ENCODE assay signal across 7 cellular contexts in the genomic region with DNA sequence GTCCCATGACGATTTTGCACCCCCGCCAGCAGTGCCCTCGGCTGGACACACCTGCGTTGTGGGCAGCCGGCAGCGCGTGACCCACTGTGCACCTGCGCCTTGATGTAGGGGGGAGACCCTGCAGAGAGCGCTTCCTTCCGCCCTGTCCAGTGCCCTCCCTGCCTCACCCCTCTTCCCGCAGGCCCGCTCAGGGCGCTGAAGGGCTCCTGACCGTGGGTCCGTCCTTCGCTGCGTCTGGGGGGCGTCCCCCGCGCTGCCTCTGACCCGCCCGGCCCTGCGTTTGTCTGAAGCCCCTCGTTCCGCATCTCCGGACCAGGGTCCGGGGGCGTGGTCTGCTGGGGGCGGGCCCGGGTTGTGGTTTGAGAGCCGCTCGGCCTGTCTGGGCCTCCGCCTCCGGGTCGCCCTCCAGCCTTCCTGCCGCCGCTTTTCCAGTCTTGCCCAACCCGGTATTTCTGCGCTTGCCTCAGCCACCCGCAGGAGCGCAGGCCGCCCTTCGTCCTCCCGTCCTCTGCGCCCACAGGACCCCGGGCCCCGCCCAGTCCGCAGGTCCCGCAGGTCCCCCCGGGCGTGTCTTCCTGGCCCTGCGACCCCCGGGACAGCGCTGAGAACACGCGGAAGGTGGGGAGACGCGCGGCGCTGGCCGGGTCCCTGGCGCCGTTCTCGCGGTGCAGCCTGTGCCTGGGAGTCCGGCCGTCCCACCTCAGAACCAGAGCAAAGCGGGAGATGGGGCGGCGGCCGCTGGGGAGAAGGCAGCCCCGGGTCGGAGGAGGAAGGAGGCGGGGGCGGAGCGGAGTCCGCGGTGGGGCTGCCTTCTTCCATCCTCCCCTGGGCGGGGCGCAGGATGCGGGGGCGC. TPM values are rescaled to one million over a fixed set of nuclear protein-coding genes. Genes with fewer than 3 reads are reported as not detected.
DNase-seq lines count a peak whose midpoint lies in the region; ATAC-seq and TF ChIP-seq lines count a peak whose summit lies in the region.

No MANE protein-coding gene starts in this region.

- TF ChIP-seq CTCF in epithelial cell of proximal tubule (conservative IDR thresholded peaks at IDR 0.05; ENCODE audit: low read depth, low read length) = no peak

- H3K4me3 ChIP-seq in epithelial cell of proximal tubule (ENCODE audit: low read depth, low read length) = peak overlapping the region; percentile 48

- peak; percentile 44 for TF ChIP-seq POLR2A in GM19193 (IDR thresholded peaks at IDR 0.05; ENCODE audit: extremely low read depth, insufficient read depth, insufficient read length)

- H3K4me3 Mint-ChIP-seq in activated CD8-positive, alpha-beta T cell treated with anti-CD3 and anti-CD28 coated beads, Interleukin-2, amount 10 ng/mL, durations not matched to agents 7 days and 5 days = peak overlapping the region; percentile 74
- H3K4me3 Mint-ChIP-seq in natural killer cell treated with Interleukin-12 subunit alpha and Interleukin-12 subunit beta and Interleukin-15 and Interleukin-18, amount 100 ng/mL, for 72 hours = peak overlapping the region; percentile 67

- peaks cover 48% of the 10 kb centered on the region for H3K4me1 Mint-ChIP-seq in activated CD8-positive, alpha-beta T cell treated with anti-CD3 and anti-CD28 coated beads, Interleukin-2, amount 10 ng/mL, durations not matched to agents 7 days and 5 days (ENCODE audit: low read depth)
- peaks cover 22 to 28% of the 10 kb centered on the region in 2 donors for H3K4me1 Mint-ChIP-seq in natural killer cell treated with Interleukin-12 subunit alpha and Interleukin-12 subunit beta and Interleukin-15 and Interleukin-18, amount 100 ng/mL, for 72 hours (ENCODE audit: low read depth in 2 of 2)

- peak; percentile 81 for DNase-seq in activated CD8-positive, alpha-beta T cell treated with anti-CD3 and anti-CD28 coated beads, Interleukin-2, amount 10 ng/mL, durations not matched to agents 7 days and 5 days
- no peak for DNase-seq in epithelial cell of proximal tubule (ENCODE audit: low read depth)
- peak; percentile 86 for DNase-seq in natural killer cell treated with Interleukin-12 subunit alpha and Interleukin-12 subunit beta and Interleukin-15 and Interleukin-18, amount 100 ng/mL, for 72 hours (ENCODE audit: low spot score)
- no peak for DNase-seq in NCI-H526 (lab: John Stamatoyannopoulos, UW)

- peak; percentile 37 for ATAC-seq in HG03342 (IDR thresholded peaks at IDR 0.05; ENCODE audit: unreplicated experiment)
- ATAC-seq in activated CD8-positive, alpha-beta T cell treated with anti-CD3 and anti-CD28 coated beads, Interleukin-2, amount 10 ng/mL, durations not matched to agents 7 days and 5 days = peak; percentile 69
- ATAC-seq in natural killer cell treated with Interleukin-12 subunit alpha and Interleukin-12 subunit beta and Interleukin-15 and Interleukin-18, amount 100 ng/mL, for 72 hours = peak; percentile 68 to 81
- no peak for ATAC-seq in HG03025 (IDR thresholded peaks at IDR 0.05; ENCODE audit: low FRiP score, unreplicated experiment)

- H3K9me3 Mint-ChIP-seq in activated CD8-positive, alpha-beta T cell treated with anti-CD3 and anti-CD28 coated beads, Interleukin-2, amount 10 ng/mL, durations not matched to agents 7 days and 5 days (ENCODE audit: insufficient read depth) = no peaks in the 10 kb centered on the region
- no peaks in the 10 kb centered on the region for H3K9me3 Mint-ChIP-seq in natural killer cell treated with Interleukin-12 subunit alpha and Interleukin-12 subunit beta and Interleukin-15 and Interleukin-18, amount 100 ng/mL, for 72 hours

- CTCF ChIA-PET in activated CD8-positive, alpha-beta T cell treated with anti-CD3 and anti-CD28 coated beads, Interleukin-2, amount 10 ng/mL, durations not matched to agents 7 days and 5 days (lab: Charles Lee) = interaction anchor here (1.4 to 1.7 kb wide), 2 partner anchors 14 to 64 kb away, joined by 5 to 11 read pairs; a partner anchor contains a TSS

- POLR2A ChIA-PET in activated CD8-positive, alpha-beta T cell treated with anti-CD3 and anti-CD28 coated beads, Interleukin-2, amount 10 ng/mL, durations not matched to agents 7 days and 5 days (lab: Charles Lee) = no interaction called here

- H3K27ac Mint-ChIP-seq in activated CD8-positive, alpha-beta T cell treated with anti-CD3 and anti-CD28 coated beads, Interleukin-2, amount 10 ng/mL, durations not matched to agents 7 days and 5 days = peak overlapping the region; percentile 77
- H3K27ac Mint-ChIP-seq in natural killer cell treated with Interleukin-12 subunit alpha and Interleukin-12 subunit beta and Interleukin-15 and Interleukin-18, amount 100 ng/mL, for 72 hours = no peak overlapping the region

- peaks cover 16% of the 10 kb centered on the region for H3K27me3 Mint-ChIP-seq in activated CD8-positive, alpha-beta T cell treated with anti-CD3 and anti-CD28 coated beads, Interleukin-2, amount 10 ng/mL, durations not matched to agents 7 days and 5 days (ENCODE audit: low read depth)
- no peaks in the 10 kb centered on the region for H3K27me3 Mint-ChIP-seq in natural killer cell treated with Interleukin-12 subunit alpha and Interleukin-12 subunit beta and Interleukin-15 and Interleukin-18, amount 100 ng/mL, for 72 hours

- H3K36me3 Mint-ChIP-seq in activated CD8-positive, alpha-beta T cell treated with anti-CD3 and anti-CD28 coated beads, Interleukin-2, amount 10 ng/mL, durations not matched to agents 7 days and 5 days (ENCODE audit: low read depth) = peaks cover 16% of the 10 kb centered on the region
- no peaks in the 10 kb centered on the region for H3K36me3 Mint-ChIP-seq in natural killer cell treated with Interleukin-12 subunit alpha and Interleukin-12 subunit beta and Interleukin-15 and Interleukin-18, amount 100 ng/mL, for 72 hours

RNA-seq across cellular contexts. Expression of a gene that starts 4.0 kb away (rescaled TPM):
- total RNA-seq in activated CD8-positive, alpha-beta T cell treated with anti-CD3 and anti-CD28 coated beads, Interleukin-2, amount 10 ng/mL, durations not matched to agents 7 days and 5 days = under 1 TPM in 1 of 2 experiments, not detected in 1; 0.37 TPM
- total RNA-seq in epithelial cell of proximal tubule = 0.17 TPM in 1 of 2 replicates, not detected in the other
- total RNA-seq in natural killer cell treated with Interleukin-12 subunit alpha and Interleukin-12 subunit beta and Interleukin-15 and Interleukin-18, amount 100 ng/mL, for 72 hours = 1 to 10 TPM in 1 of 2 donors, under 1 TPM in 1; 0.64 to 1.0 TPM

RNA-seq across cellular contexts. Expression of a gene that starts 16.5 kb away (rescaled TPM):
- total RNA-seq in activated CD8-positive, alpha-beta T cell treated with anti-CD3 and anti-CD28 coated beads, Interleukin-2, amount 10 ng/mL, durations not matched to agents 7 days and 5 days = 100 to 1,000 TPM; 568 to 599 TPM
- 877 and 896 TPM in 2 replicates for total RNA-seq in epithelial cell of proximal tubule
- 100 to 1,000 TPM; 268 to 386 TPM for total RNA-seq in natural killer cell treated with Interleukin-12 subunit alpha and Interleukin-12 subunit beta and Interleukin-15 and Interleukin-18, amount 100 ng/mL, for 72 hours

RNA-seq across cellular contexts. Expression of a gene that starts 28.5 kb away (rescaled TPM):
- total RNA-seq in activated CD8-positive, alpha-beta T cell treated with anti-CD3 and anti-CD28 coated beads, Interleukin-2, amount 10 ng/mL, durations not matched to agents 7 days and 5 days = 10 to 100 TPM; 86.0 to 96.1 TPM
- total RNA-seq in epithelial cell of proximal tubule = 76.2 and 167 TPM in 2 replicates
- 100 to 1,000 TPM in 1 of 2 donors, 10 to 100 TPM in 1; 77.2 to 124 TPM for total RNA-seq in natural killer cell treated with Interleukin-12 subunit alpha and Interleukin-12 subunit beta and Interleukin-15 and Interleukin-18, amount 100 ng/mL, for 72 hours

RNA-seq across cellular contexts. Expression of a gene that starts 51.9 kb away (rescaled TPM):
- 10 to 100 TPM; 13.4 to 14.3 TPM for total RNA-seq in activated CD8-positive, alpha-beta T cell treated with anti-CD3 and anti-CD28 coated beads, Interleukin-2, amount 10 ng/mL, durations not matched to agents 7 days and 5 days
- total RNA-seq in epithelial cell of proximal tubule = 0.23 and 0.58 TPM in 2 replicates
- total RNA-seq in natural killer cell treated with Interleukin-12 subunit alpha and Interleukin-12 subunit beta and Interleukin-15 and Interleukin-18, amount 100 ng/mL, for 72 hours = 1 to 10 TPM in 1 of 2 donors, under 1 TPM in 1; 0.42 to 1.2 TPM

Comparison
In these comparisons a context has a peak if more than half of its experiments do, and no peak if none do; other contexts are left out.
1. DNase-seq: peak in activated CD8-positive, alpha-beta T cell treated with anti-CD3 and anti-CD28 coated beads, Interleukin-2, amount 10 ng/mL, durations not matched to agents 7 days and 5 days (single experiment) and natural killer cell treated with Interleukin-12 subunit alpha and Interleukin-12 subunit beta and Interleukin-15 and Interleukin-18, amount 100 ng/mL, for 72 hours (single experiment); none in epithelial cell of proximal tubule (single experiment) and NCI-H526 (0 of 2).